ENCODE assay signal across 1 cellular context in genomic region chr10:96025566-96025965, GRCh38.
TF ChIP-seq lines count a peak whose summit lies in the region.

No MANE protein-coding gene starts in this region.

TF ChIP-seq in endothelial cell of umbilical vein, 7 proteins besides CTCF, POLR2A, EP300 and RAD21 (continued from another document):
- TF ChIP-seq EZH2 (IDR thresholded peaks at IDR 0.05; ENCODE audit: borderline replicate concordance, low read depth, low read length, severe bottlenecking) (no peak), GATA2 (IDR thresholded peaks at IDR 0.05; ENCODE audit: insufficient read depth, insufficient read length, low read depth, low read length) (no peak), FOS (IDR thresholded peaks at IDR 0.05; ENCODE audit: borderline replicate concordance, insufficient read depth, low read length) (no peak), MYC (IDR thresholded peaks at IDR 0.05; ENCODE audit: low read depth, low read length) (no peak)
